In genomic region chr2:238855891-238856580, GRCh38 we compare ENCODE assay signal across 16 cellular contexts. TPM values are rescaled to one million over a fixed set of nuclear protein-coding genes. Genes with fewer than 3 reads are reported as not detected.
"Had no signal": no experiment of that assay in that cellular context is flagged by ENCODE, and none has a peak within 500 bp of the region (broad histone marks: within the 10 kb centered on the region; RNA-seq: fewer than 3 reads in every experiment).

No MANE protein-coding gene starts in this region.

- H3K27ac Mint-ChIP-seq: activated naive CD4-positive, alpha-beta T cell treated with anti-CD3 and anti-CD28 coated beads, Interleukin-2, amount 50 U/mL, for 72 hours; immature natural killer cell; stimulated activated naive CD8-positive, alpha-beta T cell treated with anti-CD3 and anti-CD28 coated beads, Interleukin-15, amount 100 ng/mL, for 72 hours had no signal

- H3K4me3 Mint-ChIP-seq: activated T-cell treated with anti-CD3 and anti-CD28 coated beads, Interleukin-2, amount 50 U/mL, for 4 hours; immature natural killer cell; stimulated activated naive CD8-positive, alpha-beta T cell treated with anti-CD3 and anti-CD28 coated beads, Interleukin-15, amount 100 ng/mL, for 72 hours had no signal

- H3K27me3 ChIP-seq: foreskin keratinocyte had no signal

- H3K4me1 Mint-ChIP-seq: immature natural killer cell; stimulated activated naive CD8-positive, alpha-beta T cell treated with anti-CD3 and anti-CD28 coated beads, Interleukin-15, amount 100 ng/mL, for 72 hours had no signal

- ATAC-seq: activated naive CD4-positive, alpha-beta T cell treated with anti-CD3 and anti-CD28 coated beads, Interleukin-2, amount 50 U/mL, for 72 hours; activated T-cell treated with anti-CD3 and anti-CD28 coated beads, Interleukin-2, amount 50 U/mL, for 4 hours; foreskin keratinocyte; left cardiac atrium; lower lobe of right lung; sciatic nerve; stimulated activated naive CD8-positive, alpha-beta T cell treated with anti-CD3 and anti-CD28 coated beads, Interleukin-15, amount 100 ng/mL, for 72 hours had no signal

- DNase-seq: activated CD4-positive, CD25-positive, alpha-beta regulatory T cell treated with anti-CD3 and anti-CD28 coated beads, Interleukin-2, amount 50 U/mL, for 72 hours; activated gamma-delta T cell; activated T-cell treated with anti-CD3 and anti-CD28 coated beads, Interleukin-2, amount 50 U/mL, for 4 hours; amniotic stem cell; caudate nucleus; foreskin keratinocyte; immature natural killer cell; left cardiac atrium; lower lobe of right lung; midbrain; stimulated activated CD4-positive, alpha-beta T cell treated with anti-CD3 and anti-CD28 coated beads, Interleukin-1b, Interleukin-23, amount 100 ng/mL, for 48 hours; stimulated activated naive CD8-positive, alpha-beta T cell treated with anti-CD3 and anti-CD28 coated beads, Interleukin-15, amount 100 ng/mL, for 72 hours had no signal

- H3K9me3 ChIP-seq: lower lobe of right lung, thoracic aorta had no signal

- H3K27ac ChIP-seq: foreskin keratinocyte, lower lobe of right lung, thoracic aorta had no signal

- H3K9me3 Mint-ChIP-seq: activated naive CD4-positive, alpha-beta T cell treated with anti-CD3 and anti-CD28 coated beads, Interleukin-2, amount 50 U/mL, for 72 hours; activated T-cell treated with anti-CD3 and anti-CD28 coated beads, Interleukin-2, amount 50 U/mL, for 4 hours; immature natural killer cell; stimulated activated naive CD8-positive, alpha-beta T cell treated with anti-CD3 and anti-CD28 coated beads, Interleukin-15, amount 100 ng/mL, for 72 hours had no signal

- H3K4me3 ChIP-seq: lower lobe of right lung, thoracic aorta had no signal

- H3K36me3 ChIP-seq: lower lobe of right lung, thoracic aorta had no signal

- H3K36me3 Mint-ChIP-seq: activated naive CD4-positive, alpha-beta T cell treated with anti-CD3 and anti-CD28 coated beads, Interleukin-2, amount 50 U/mL, for 72 hours; immature natural killer cell had no signal

RNA-seq across cellular contexts. Expression of gene TWIST2, which starts 8.2 kb away (rescaled TPM):
- total RNA-seq: activated naive CD4-positive, alpha-beta T cell treated with anti-CD3 and anti-CD28 coated beads, Interleukin-2, amount 50 U/mL, for 72 hours; activated T-cell treated with anti-CD3 and anti-CD28 coated beads, Interleukin-2, amount 50 U/mL, for 4 hours; T-helper 1 cell treated with Interleukin-12 subunit alpha and Interleukin-12 subunit beta and Interleukin-4 antibody, amounts not matched to agents 30 ng/mL and 1 ng/mL, for 36 hours had no signal
